In the genomic region with DNA sequence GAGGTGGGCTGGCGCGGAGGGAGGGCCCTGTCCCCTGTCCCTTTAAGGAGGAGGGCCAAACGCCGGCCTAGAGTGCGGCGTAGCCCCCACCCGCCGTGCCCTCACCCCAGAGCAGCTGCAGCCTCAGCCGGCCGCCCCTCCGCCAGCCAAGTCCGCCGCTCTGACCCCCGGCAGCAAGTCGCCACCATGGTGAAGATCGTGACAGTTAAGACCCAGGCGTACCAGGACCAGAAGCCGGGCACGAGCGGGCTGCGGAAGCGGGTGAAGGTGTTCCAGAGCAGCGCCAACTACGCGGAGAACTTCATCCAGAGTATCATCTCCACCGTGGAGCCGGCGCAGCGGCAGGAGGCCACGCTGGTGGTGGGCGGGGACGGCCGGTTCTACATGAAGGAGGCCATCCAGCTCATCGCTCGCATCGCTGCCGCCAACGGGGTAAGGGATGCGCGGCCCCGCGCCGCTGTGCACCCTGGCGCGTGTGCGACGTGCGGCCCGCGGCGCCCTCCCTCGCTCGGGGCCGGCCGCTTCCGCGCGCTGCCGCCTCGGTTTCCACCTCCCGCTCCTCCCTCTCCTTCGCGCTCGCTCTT, we compare ENCODE assay signal across 8 cellular contexts. TPM values are rescaled to one million over a fixed set of nuclear protein-coding genes. Genes with fewer than 3 reads are reported as not detected.
DNase-seq lines count a peak whose midpoint lies in the region; ATAC-seq and TF ChIP-seq lines count a peak whose summit lies in the region.

PGM1 (plus strand) TSS at position 109 of the 584 bp plus-strand sequence; CDS start at position 187, 78 bp downstream.

- DNase-seq in SIG-M5 treated with dmso at 0.1 percent for 504 hours (lab: John Stamatoyannopoulos, UW; ENCODE audit: unreplicated experiment) (peak; percentile 34), SIG-M5 (lab: John Stamatoyannopoulos, UW) (no peak), NCI-H2107 treated with DMSO at 0.1 percent for 48 hours (lab: John Stamatoyannopoulos, UW; ENCODE audit: unreplicated experiment) (peak; percentile 26), activated B cell treated with CpG ODN at 0.5 μM for 24 hours (peak; percentile 67), cardiac fibroblast (ENCODE audit: low read depth in 2 of 2) (peak; percentile 78 to 80), iris pigment epithelial cell (ENCODE audit: low read depth) (peak; percentile 83)
- DNase-seq in stimulated activated CD4-positive, alpha-beta T cell treated with anti-CD3 and anti-CD28 coated beads, Interleukin-12 subunit alpha, Interleukin-12 subunit beta, amount 100 ng/mL, for 4 hours = peak; percentile 68

- no peak for TF ChIP-seq CTCF in activated B cell treated with CpG ODN at 0.5 μM for 24 hours (IDR thresholded peaks at IDR 0.05)
- no peak for TF ChIP-seq CTCF in cardiac fibroblast (IDR thresholded peaks at IDR 0.05; ENCODE audit: low read depth, low read length)

- ATAC-seq in HG02981 (IDR thresholded peaks at IDR 0.05; ENCODE audit: unreplicated experiment) (peak; percentile 80), activated B cell treated with CpG ODN at 0.5 μM for 24 hours (ENCODE audit: low read depth) (peak; percentile 79)

- no peaks in the 10 kb centered on the region for H3K9me3 Mint-ChIP-seq in activated B cell treated with CpG ODN at 0.5 μM for 24 hours

- POLR2A ChIA-PET in activated B cell treated with CpG ODN at 0.5 μM for 24 hours (lab: Charles Lee) = interaction anchor here (1.4 kb wide), 1 partner anchor 72 kb away, joined by 3 read pairs; no protein-coding TSS in a partner anchor

- CTCF ChIA-PET in activated B cell treated with CpG ODN at 0.5 μM for 24 hours (lab: Charles Lee) = interaction anchor here (1.4 kb wide), 1 partner anchor 19 kb away, joined by 3 read pairs; no protein-coding TSS in a partner anchor

- H3K27ac Mint-ChIP-seq in activated B cell treated with CpG ODN at 0.5 μM for 24 hours = peak within 1 kb of the TSS; percentile 92

- peak within 1 kb of the TSS; percentile 81 to 89 for H3K4me3 ChIP-seq in cardiac fibroblast (replicated peaks in 1 of 2; ENCODE audit: low read depth in 2 of 2, low read length in 2 of 2)

- peaks cover 14% of the 10 kb centered on the region for H3K4me1 Mint-ChIP-seq in activated B cell treated with CpG ODN at 0.5 μM for 24 hours

- H3K27me3 Mint-ChIP-seq in activated B cell treated with CpG ODN at 0.5 μM for 24 hours = no peaks in the 10 kb centered on the region

- peak within 1 kb of the TSS; percentile 97 for H3K4me3 Mint-ChIP-seq in activated B cell treated with CpG ODN at 0.5 μM for 24 hours

- intact Hi-C loops in activated B cell treated with CpG ODN at 0.5 μM for 24 hours (cut with micrococcal nuclease) = loop anchor here (1.0 to 5.0 kb wide), 10 partner anchors 18 to 1866 kb away; partner anchors contain the start of genes ALG6, ATG4C, LEPR and LEPROT

- peaks cover 8% of the 10 kb centered on the region for H3K36me3 Mint-ChIP-seq in activated B cell treated with CpG ODN at 0.5 μM for 24 hours (ENCODE audit: low read depth)

RNA-seq across cellular contexts. Expression of gene PGM1, which starts in this region (rescaled TPM):
- 20.6 and 20.8 TPM in 2 replicates for total RNA-seq in activated B cell treated with CpG ODN at 0.5 μM for 24 hours
